2 cellular contexts compared by ENCODE assay signal in genomic region chr12:32443491-32443890, GRCh38.
TF ChIP-seq lines count a peak whose summit lies in the region.

No MANE protein-coding gene starts in this region.

TF ChIP-seq in HCT116, 20 proteins besides CTCF, POLR2A, EP300 and RAD21:
- TF ChIP-seq EZH2phosphoT487 (IDR thresholded peaks at IDR 0.05; ENCODE audit: borderline replicate concordance) (no peak), TCF7L2 (IDR thresholded peaks at IDR 0.05; ENCODE audit: borderline replicate concordance, extremely low read depth, insufficient read depth, insufficient read length) (no peak), FOSL1 (IDR thresholded peaks at IDR 0.05; ENCODE audit: low read depth) (no peak), SIN3A (IDR thresholded peaks at IDR 0.05; ENCODE audit: low read depth) (no peak), ZFX (IDR thresholded peaks at IDR 0.05) (no peak), YY1 (IDR thresholded peaks at IDR 0.05; ENCODE audit: extremely low read depth, insufficient replicate concordance, low read depth, low read length) (no peak), SP1 (IDR thresholded peaks at IDR 0.05; ENCODE audit: low read depth) (no peak), REST (IDR thresholded peaks at IDR 0.05; ENCODE audit: low read depth) (no peak), ZNF274 (IDR thresholded peaks at IDR 0.05; ENCODE audit: low read depth, low read length) (no peak), CEBPB (IDR thresholded peaks at IDR 0.05; ENCODE audit: low read depth) (no peak), MAX (IDR thresholded peaks at IDR 0.05) (no peak)
- TF ChIP-seq, protein P1, sequence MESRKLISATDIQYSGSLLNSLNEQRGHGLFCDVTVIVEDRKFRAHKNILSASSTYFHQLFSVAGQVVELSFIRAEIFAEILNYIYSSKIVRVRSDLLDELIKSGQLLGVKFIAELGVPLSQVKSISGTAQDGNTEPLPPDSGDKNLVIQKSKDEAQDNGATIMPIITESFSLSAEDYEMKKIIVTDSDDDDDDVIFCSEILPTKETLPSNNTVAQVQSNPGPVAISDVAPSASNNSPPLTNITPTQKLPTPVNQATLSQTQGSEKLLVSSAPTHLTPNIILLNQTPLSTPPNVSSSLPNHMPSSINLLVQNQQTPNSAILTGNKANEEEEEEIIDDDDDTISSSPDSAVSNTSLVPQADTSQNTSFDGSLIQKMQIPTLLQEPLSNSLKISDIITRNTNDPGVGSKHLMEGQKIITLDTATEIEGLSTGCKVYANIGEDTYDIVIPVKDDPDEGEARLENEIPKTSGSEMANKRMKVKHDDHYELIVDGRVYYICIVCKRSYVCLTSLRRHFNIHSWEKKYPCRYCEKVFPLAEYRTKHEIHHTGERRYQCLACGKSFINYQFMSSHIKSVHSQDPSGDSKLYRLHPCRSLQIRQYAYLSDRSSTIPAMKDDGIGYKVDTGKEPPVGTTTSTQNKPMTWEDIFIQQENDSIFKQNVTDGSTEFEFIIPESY (IDR thresholded peaks at IDR 0.05; ENCODE audit: extremely low read depth, insufficient replicate concordance, low read length) = no peak
- TF ChIP-seq, protein P2, sequence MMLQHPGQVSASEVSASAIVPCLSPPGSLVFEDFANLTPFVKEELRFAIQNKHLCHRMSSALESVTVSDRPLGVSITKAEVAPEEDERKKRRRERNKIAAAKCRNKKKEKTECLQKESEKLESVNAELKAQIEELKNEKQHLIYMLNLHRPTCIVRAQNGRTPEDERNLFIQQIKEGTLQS (IDR thresholded peaks at IDR 0.05) = no peak

TF ChIP-seq in K562, 482 proteins besides CTCF, POLR2A, EP300 and RAD21:
- TF ChIP-seq ZNF12 (CRISPR knock-in tag; IDR thresholded peaks at IDR 0.05) = no peak
- TF ChIP-seq, protein P1 (CRISPR knock-in tag; IDR thresholded peaks at IDR 0.05) = 0 out of 2 replicates have a peak, but pooled peaks have one; percentile 25
- TF ChIP-seq MXD1 (CRISPR knock-in tag; IDR thresholded peaks at IDR 0.05; ENCODE audit: borderline replicate concordance, poor library complexity, severe bottlenecking) = no peak
